ENCODE assay signal across 9 cellular contexts in the genomic region with DNA sequence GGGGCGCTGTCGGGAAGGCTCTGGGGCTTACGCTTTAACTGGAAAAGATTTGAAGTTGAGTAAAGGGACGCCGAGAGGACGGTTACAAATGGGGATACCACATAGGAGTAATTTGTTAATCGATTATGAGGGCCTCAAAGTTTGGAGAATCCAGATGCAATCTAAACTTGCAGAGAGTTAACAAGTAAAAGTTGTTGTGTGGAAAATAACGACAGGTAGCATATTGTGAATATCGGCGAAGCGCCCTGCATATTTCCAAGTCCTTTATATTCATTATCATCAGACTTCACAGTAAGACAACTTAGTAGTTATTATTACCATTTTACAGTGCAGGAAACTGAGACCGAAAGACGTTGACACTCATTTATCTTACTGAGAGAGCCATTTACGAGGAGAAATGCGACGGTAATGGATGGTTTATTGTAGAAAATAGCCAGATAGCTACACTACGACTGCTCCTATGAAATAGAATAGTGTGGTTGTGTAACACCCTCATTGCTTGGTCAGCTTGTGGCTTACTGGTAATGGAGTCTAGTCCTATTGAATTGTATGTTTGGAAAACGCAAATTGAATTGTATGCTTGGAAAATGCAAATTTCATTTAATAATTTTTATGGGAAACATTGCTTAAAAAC. TPM values are rescaled to one million over a fixed set of nuclear protein-coding genes. Genes with fewer than 3 reads are reported as not detected.
DNase-seq lines count a peak whose midpoint lies in the region; ATAC-seq and TF ChIP-seq lines count a peak whose summit lies in the region.
"Had no signal": no experiment of that assay in that cellular context is flagged by ENCODE, and none has a peak within 500 bp of the region (broad histone marks: within the 10 kb centered on the region; RNA-seq: fewer than 3 reads in every experiment).

No MANE protein-coding gene starts in this region.

- peak overlapping the region; percentile 60 for H3K27ac ChIP-seq in OCI-LY3 (ENCODE audit: low read length)

- no peaks in the 10 kb centered on the region for H3K36me3 ChIP-seq in OCI-LY3 (replicated peaks; ENCODE audit: low read depth, low read length)

- peak overlapping the region; percentile 81 to 91 for H3K4me3 Mint-ChIP-seq in effector memory CD8-positive, alpha-beta T cell
- H3K4me3 Mint-ChIP-seq in naive thymus-derived CD8-positive, alpha-beta T cell, result peak overlapping the region; percentile 88 to 98 (median 96)

- peak overlapping the region; percentile 66 for H2AFZ ChIP-seq in OCI-LY3 (ENCODE audit: low read depth, low read length)

- DNase-seq in NCI-H748 (lab: John Stamatoyannopoulos, UW; ENCODE audit: unreplicated experiment), result peak; percentile 14
- no peak for DNase-seq in NCI-H748 treated with DMSO at 0.1 percent for 48 hours (lab: John Stamatoyannopoulos, UW)
- no peak for DNase-seq in effector memory CD8-positive, alpha-beta T cell
- no peak for DNase-seq in naive thymus-derived CD8-positive, alpha-beta T cell
- no peak for DNase-seq in NCI-H446 (lab: John Stamatoyannopoulos, UW)

- H3K4me1 Mint-ChIP-seq in effector memory CD8-positive, alpha-beta T cell (ENCODE audit: low read depth in 2 of 2), result peaks cover 46 to 59% of the 10 kb centered on the region in 2 donors
- H3K4me1 Mint-ChIP-seq in naive thymus-derived CD8-positive, alpha-beta T cell, result peaks cover 41 to 79% (median 69%) of the 10 kb centered on the region in 4 donors

- H3K27me3 ChIP-seq in OCI-LY3 (ENCODE audit: low read depth, low read length), result no peaks in the 10 kb centered on the region

- no peaks in the 10 kb centered on the region for H3K9me3 ChIP-seq in OCI-LY3 (ENCODE audit: insufficient read depth, low read length)

- H4K20me1 ChIP-seq in OCI-LY3 (ENCODE audit: insufficient read depth, low read length), result peaks cover 46% of the 10 kb centered on the region

- no peaks in the 10 kb centered on the region for H3K9me3 Mint-ChIP-seq in effector memory CD8-positive, alpha-beta T cell
- H3K9me3 Mint-ChIP-seq in naive thymus-derived CD8-positive, alpha-beta T cell, result no peaks in the 10 kb centered on the region

- peak overlapping the region; percentile 82 for H3K4me3 ChIP-seq in OCI-LY3 (ENCODE audit: low read length)

- no peak for TF ChIP-seq CTCF in OCI-LY3 (IDR thresholded peaks at IDR 0.05; ENCODE audit: low read depth, low read length)

- peaks cover 57% of the 10 kb centered on the region for H3K79me2 ChIP-seq in OCI-LY3 (ENCODE audit: low read length)

- H3K9ac ChIP-seq in OCI-LY3 (ENCODE audit: low read length), result peak overlapping the region; percentile 86

- H3K4me1 ChIP-seq in OCI-LY3 (ENCODE audit: low read length), result peaks cover 19% of the 10 kb centered on the region

- POLR2A ChIA-PET in naive thymus-derived CD8-positive, alpha-beta T cell (lab: Charles Lee), result interaction anchor here (0.6 to 2.3 kb wide), 4 partner anchors 62 to 107 kb away, joined by 3 to 9 read pairs (median 5); a partner anchor contains a TSS

- H3K36me3 Mint-ChIP-seq in effector memory CD8-positive, alpha-beta T cell (ENCODE audit: insufficient read depth), result peaks cover 10% of the 10 kb centered on the region
- no peaks in the 10 kb centered on the region for H3K36me3 Mint-ChIP-seq in naive thymus-derived CD8-positive, alpha-beta T cell

- no peak for ATAC-seq in effector memory CD8-positive, alpha-beta T cell (replicated peaks)
- no peak for ATAC-seq in naive thymus-derived CD8-positive, alpha-beta T cell
- ATAC-seq in HG02938 (IDR thresholded peaks at IDR 0.05; ENCODE audit: unreplicated experiment) (no peak), HG02759 (IDR thresholded peaks at IDR 0.05; ENCODE audit: unreplicated experiment) (no peak)

- H3K4me2 ChIP-seq in OCI-LY3 (ENCODE audit: low read length), result peak overlapping the region; percentile 95

- H3K27ac Mint-ChIP-seq in effector memory CD8-positive, alpha-beta T cell, result peak overlapping the region; percentile 46 to 73
- peak overlapping the region; percentile 85 to 96 (median 92) for H3K27ac Mint-ChIP-seq in naive thymus-derived CD8-positive, alpha-beta T cell

- peaks cover 20 to 31% of the 10 kb centered on the region in 2 donors for H3K27me3 Mint-ChIP-seq in effector memory CD8-positive, alpha-beta T cell
- peaks cover 0 to 26% (median 22%) of the 10 kb centered on the region in 5 donors for H3K27me3 Mint-ChIP-seq in naive thymus-derived CD8-positive, alpha-beta T cell

RNA-seq across cellular contexts. Expression of a gene that starts 0.7 kb away (rescaled TPM):
- 10 to 100 TPM; 32.4 to 33.0 TPM for total RNA-seq in naive thymus-derived CD8-positive, alpha-beta T cell
- polyA plus RNA-seq in naive thymus-derived CD8-positive, alpha-beta T cell, result 10 to 100 TPM; 43.5 to 56.3 (median 47.5) TPM

RNA-seq across cellular contexts. Expression of a gene that starts 12.3 kb away (rescaled TPM):
- total RNA-seq in naive thymus-derived CD8-positive, alpha-beta T cell, result not detected
- not detected for polyA plus RNA-seq in naive thymus-derived CD8-positive, alpha-beta T cell
- total RNA-seq: Daoy had no signal
